9 cellular contexts compared by ENCODE assay signal in genomic region chr4:161555689-161556660, GRCh38.
DNase-seq lines count a peak whose midpoint lies in the region; ATAC-seq and TF ChIP-seq lines count a peak whose summit lies in the region.
"Had no signal": no experiment of that assay in that cellular context is flagged by ENCODE, and none has a peak within 500 bp of the region (broad histone marks: within the 10 kb centered on the region; RNA-seq: fewer than 3 reads in every experiment).

No MANE protein-coding gene starts in this region.

- H3K4me1 ChIP-seq in endodermal cell (ENCODE audit: control insufficient read depth, insufficient read depth, low read length) = no peaks in the 10 kb centered on the region
- no peaks in the 10 kb centered on the region for H3K4me1 ChIP-seq in aorta (ENCODE audit: control insufficient read depth in 1 of 2, insufficient read depth in 2 of 2, low read length in 2 of 2)

- no peaks in the 10 kb centered on the region for H3K9me3 Mint-ChIP-seq in endodermal cell

- no peaks in the 10 kb centered on the region for H3K9me3 ChIP-seq in endodermal cell (ENCODE audit: control insufficient read depth, low read length)
- no peaks in the 10 kb centered on the region for H3K9me3 ChIP-seq in aorta (ENCODE audit: control insufficient read depth, low read length)

- H3K27ac ChIP-seq in endodermal cell (ENCODE audit: low read depth, low read length) = no peak overlapping the region
- H3K27ac ChIP-seq in aorta (ENCODE audit: low read depth in 1 of 2, low read length in 2 of 2) = no peak overlapping the region

- DNase-seq in RKO (ENCODE audit: low spot score) (peak; percentile 5), myocyte (ENCODE audit: low read depth) (peak; percentile 72), NCI-H510A treated with DMSO at 0.1 percent for 48 hours (lab: John Stamatoyannopoulos, UW) (no peak), SW 1271 (lab: John Stamatoyannopoulos, UW) (no peak), endodermal cell (no peak), aorta (no peak)
- DNase-seq: MM.1S had no signal

- H3K36me3 Mint-ChIP-seq in endodermal cell (ENCODE audit: low read depth) = no peaks in the 10 kb centered on the region

- TF ChIP-seq CTCF in endodermal cell (conservative IDR thresholded peaks at IDR 0.05) = no peak

- 75 to 92% methylated on average over 3 to 4 of the region's 5 CpGs for WGBS in endodermal cell (ENCODE audit: insufficient coverage in 1 of 2, insufficient read length in 1 of 2), 2 experiments
- WGBS in aorta, 2 donors = 52 to 59% methylated on average over 5 of the region's 5 CpGs

- no peak overlapping the region for H3K4me3 Mint-ChIP-seq in endodermal cell

- H3K27ac Mint-ChIP-seq in endodermal cell = no peak overlapping the region

- peak; percentile 89 for ATAC-seq in GM18870 (IDR thresholded peaks at IDR 0.05; ENCODE audit: unreplicated experiment)
- peak; percentile 80 for ATAC-seq in HG02870 (IDR thresholded peaks at IDR 0.05; ENCODE audit: unreplicated experiment)
- ATAC-seq in aorta (ENCODE audit: low FRiP score) = no peak

- H3K9ac ChIP-seq in endodermal cell (ENCODE audit: extremely low read depth, low read length, poor library complexity, severe bottlenecking) = no peak overlapping the region

- no peaks in the 10 kb centered on the region for H3K4me1 Mint-ChIP-seq in endodermal cell

- H3K27me3 ChIP-seq in endodermal cell (ENCODE audit: control insufficient read depth, insufficient read depth, low read length, poor library complexity, severe bottlenecking) (no peaks in the 10 kb centered on the region), aorta (ENCODE audit: control insufficient read depth in 1 of 2, insufficient read depth in 2 of 2, low read length in 1 of 2) (no peaks in the 10 kb centered on the region)

- H3K27me3 Mint-ChIP-seq in endodermal cell (ENCODE audit: insufficient read depth) = no peaks in the 10 kb centered on the region

- H3K4me3 ChIP-seq in endodermal cell (ENCODE audit: low read length) = no peak overlapping the region
- H3K4me3 ChIP-seq in aorta (ENCODE audit: low read length in 2 of 2) = no peak overlapping the region

- H3K36me3 ChIP-seq in endodermal cell (ENCODE audit: control insufficient read depth, insufficient read depth, low read length) (no peaks in the 10 kb centered on the region), aorta (ENCODE audit: control insufficient read depth in 1 of 2, insufficient read depth in 2 of 2, low read length in 1 of 2) (no peaks in the 10 kb centered on the region)

- intact Hi-C loops in aorta (cut with DNase I) = no loop called here

Comparison
In these comparisons a context has a peak if more than half of its experiments do, and no peak if none do; other contexts are left out.
1. DNase-seq: peak in RKO (single experiment) and myocyte (single experiment); none in NCI-H510A treated with DMSO at 0.1 percent for 48 hours (single experiment), SW 1271 (0 of 2), endodermal cell (single experiment) and aorta (0 of 2).